ENCODE assay signal across 24 cellular contexts in the genomic region with DNA sequence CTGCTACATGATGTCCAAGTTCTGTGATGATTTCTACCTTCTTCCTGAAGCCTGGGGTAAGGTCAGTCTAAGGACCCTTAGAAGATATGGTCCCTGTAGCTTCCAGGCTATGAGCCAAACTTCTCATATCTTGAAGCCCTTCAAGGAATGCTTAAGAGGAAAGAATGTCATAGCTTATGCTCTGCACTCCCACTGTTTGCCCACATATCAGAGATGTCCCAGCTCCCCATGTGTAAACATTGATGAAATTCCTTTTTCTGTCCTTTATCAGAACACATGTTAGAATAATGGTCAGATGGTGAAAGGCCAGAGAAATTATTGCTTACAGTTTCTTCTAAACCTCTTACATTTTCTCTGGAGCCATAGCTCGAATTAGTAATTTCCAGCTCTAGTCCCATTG.
"Had no signal": no experiment of that assay in that cellular context is flagged by ENCODE, and none has a peak within 500 bp of the region (broad histone marks: within the 10 kb centered on the region; RNA-seq: fewer than 3 reads in every experiment).

No MANE protein-coding gene starts in this region.

- H3K9me3 Mint-ChIP-seq: activated naive CD4-positive, alpha-beta T cell treated with anti-CD3 and anti-CD28 coated beads, Interleukin-2, amount 10 ng/mL, durations not matched to agents 7 days and 5 days; activated naive CD8-positive, alpha-beta T cell treated with anti-CD3 and anti-CD28 coated beads, Interleukin-2, amount 10 ng/mL, durations not matched to agents 7 days and 5 days had no signal

- H3K4me3 Mint-ChIP-seq: activated CD4-positive, alpha-beta T cell treated with anti-CD3 and anti-CD28 coated beads for 36 hours; activated CD8-positive, alpha-beta T cell treated with anti-CD3 and anti-CD28 coated beads, Interleukin-2, amount 10 ng/mL, durations not matched to agents 7 days and 5 days; activated naive CD4-positive, alpha-beta T cell treated with anti-CD3 and anti-CD28 coated beads, Interleukin-2, amount 10 ng/mL, durations not matched to agents 7 days and 5 days; activated naive CD8-positive, alpha-beta T cell treated with anti-CD3 and anti-CD28 coated beads, Interleukin-2, amount 10 ng/mL, durations not matched to agents 7 days and 5 days; naive thymus-derived CD4-positive, alpha-beta T cell; neural progenitor cell had no signal

- DNase-seq: activated CD4-positive, alpha-beta T cell treated with anti-CD3 and anti-CD28 coated beads for 36 hours; activated CD4-positive, CD25-positive, alpha-beta regulatory T cell; activated CD8-positive, alpha-beta T cell treated with anti-CD3 and anti-CD28 coated beads, Interleukin-2, amount 10 ng/mL, durations not matched to agents 7 days and 5 days; activated effector memory CD4-positive, alpha-beta T cell treated with anti-CD3 and anti-CD28 coated beads, Interleukin-2, amount 50 U/mL, for 16 hours; activated naive CD4-positive, alpha-beta T cell treated with anti-CD3 and anti-CD28 coated beads, Interleukin-2, amount 10 ng/mL, durations not matched to agents 7 days and 5 days; activated naive CD8-positive, alpha-beta T cell treated with anti-CD3 and anti-CD28 coated beads, Interleukin-2, amount 10 ng/mL, durations not matched to agents 7 days and 5 days; amygdala; colonic mucosa; effector CD8-positive, alpha-beta T cell; foreskin fibroblast; heart left ventricle; kidney glomerular epithelial cell; midbrain; naive thymus-derived CD4-positive, alpha-beta T cell; occipital lobe; psoas muscle; spleen; stimulated activated naive CD4-positive, alpha-beta T cell treated with Interleukin-2 at 50 U/mL for 16 hours; T-helper 1 cell had no signal

- H3K36me3 Mint-ChIP-seq: activated naive CD4-positive, alpha-beta T cell treated with anti-CD3 and anti-CD28 coated beads, Interleukin-2, amount 10 ng/mL, durations not matched to agents 7 days and 5 days; activated naive CD8-positive, alpha-beta T cell treated with anti-CD3 and anti-CD28 coated beads, Interleukin-2, amount 10 ng/mL, durations not matched to agents 7 days and 5 days; neural progenitor cell had no signal

- H3K27ac Mint-ChIP-seq: activated CD4-positive, alpha-beta T cell treated with anti-CD3 and anti-CD28 coated beads for 36 hours; activated CD8-positive, alpha-beta T cell treated with anti-CD3 and anti-CD28 coated beads, Interleukin-2, amount 10 ng/mL, durations not matched to agents 7 days and 5 days; activated naive CD4-positive, alpha-beta T cell treated with anti-CD3 and anti-CD28 coated beads, Interleukin-2, amount 10 ng/mL, durations not matched to agents 7 days and 5 days; activated naive CD8-positive, alpha-beta T cell treated with anti-CD3 and anti-CD28 coated beads, Interleukin-2, amount 10 ng/mL, durations not matched to agents 7 days and 5 days; naive thymus-derived CD4-positive, alpha-beta T cell; neural progenitor cell had no signal

- H3K4me3 ChIP-seq: colonic mucosa, heart left ventricle, lung, neural progenitor cell, psoas muscle, spleen, tibial nerve had no signal

- H3K27ac ChIP-seq: colonic mucosa, heart left ventricle, neural progenitor cell, parathyroid adenoma, psoas muscle, spleen, tibial nerve had no signal

- H3K9me3 ChIP-seq: colonic mucosa, heart left ventricle, psoas muscle, tibial nerve had no signal

- H3K4me1 ChIP-seq: colonic mucosa, heart left ventricle, neural progenitor cell, parathyroid adenoma, psoas muscle, spleen, tibial nerve had no signal

- H3K27me3 ChIP-seq: colonic mucosa, heart left ventricle, tibial nerve had no signal

- H3K36me3 ChIP-seq: colonic mucosa, heart left ventricle, neural progenitor cell, spleen, tibial nerve had no signal

- H3K4me1 Mint-ChIP-seq: activated CD4-positive, alpha-beta T cell treated with anti-CD3 and anti-CD28 coated beads for 36 hours; activated naive CD4-positive, alpha-beta T cell treated with anti-CD3 and anti-CD28 coated beads, Interleukin-2, amount 10 ng/mL, durations not matched to agents 7 days and 5 days; activated naive CD8-positive, alpha-beta T cell treated with anti-CD3 and anti-CD28 coated beads, Interleukin-2, amount 10 ng/mL, durations not matched to agents 7 days and 5 days; naive thymus-derived CD4-positive, alpha-beta T cell; neural progenitor cell had no signal

- H3K9ac ChIP-seq: neural progenitor cell, parathyroid adenoma had no signal

- ATAC-seq: activated CD4-positive, alpha-beta T cell treated with anti-CD3 and anti-CD28 coated beads for 36 hours; activated CD8-positive, alpha-beta T cell treated with anti-CD3 and anti-CD28 coated beads, Interleukin-2, amount 10 ng/mL, durations not matched to agents 7 days and 5 days; heart left ventricle; left lobe of liver; naive thymus-derived CD4-positive, alpha-beta T cell; psoas muscle had no signal
